Comparison of ENCODE assay signal across 17 cellular contexts in the genomic region with DNA sequence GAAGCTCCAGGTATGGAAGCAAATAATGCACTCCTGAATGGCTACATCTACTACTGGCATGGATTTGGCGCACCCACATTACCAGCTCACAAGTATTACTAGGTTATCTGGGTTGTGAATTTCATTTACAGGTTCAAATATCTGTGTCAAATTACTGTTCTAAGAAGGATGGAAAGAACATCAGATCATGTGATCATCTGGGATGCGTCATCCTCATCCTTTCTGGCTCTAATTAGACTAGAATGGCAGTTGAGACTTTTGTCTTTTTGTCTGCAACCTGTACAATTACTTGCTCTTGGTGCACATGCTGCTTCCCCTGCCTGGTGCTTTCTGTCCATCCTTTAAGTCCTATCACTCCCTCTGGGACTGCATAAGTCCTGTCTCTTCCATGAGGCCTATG.
"Had no signal": no experiment of that assay in that cellular context is flagged by ENCODE, and none has a peak within 500 bp of the region (broad histone marks: within the 10 kb centered on the region; RNA-seq: fewer than 3 reads in every experiment).

No MANE protein-coding gene starts in this region.

- H3K4me1 Mint-ChIP-seq: neural progenitor cell had no signal

- H3K4me3 Mint-ChIP-seq: activated CD4-positive, alpha-beta memory T cell treated with anti-CD3 and anti-CD28 coated beads for 36 hours; activated naive CD8-positive, alpha-beta T cell treated with anti-CD3 and anti-CD28 coated beads, Interleukin-2, amount 50 U/mL, for 24 hours; activated T-helper 1 cell treated with anti-CD3 and anti-CD28 coated beads, Interleukin-12 subunit alpha, Interleukin-12 subunit beta, Interleukin-2, Interleukin-4 antibody, amounts not matched to agents 30 ng/mL and 10 ng/mL and 1 ng/mL, durations not matched to agents 14 hours and 24 hours and 36 hours; naive B cell; neural progenitor cell; T-helper 1 cell treated with Interleukin-12 subunit alpha and Interleukin-12 subunit beta and Interleukin-4 antibody, amounts not matched to agents 30 μg/mL and 1 μg/mL, for 36 hours had no signal

- ATAC-seq: activated naive CD8-positive, alpha-beta T cell treated with anti-CD3 and anti-CD28 coated beads, Interleukin-2, amount 50 U/mL, for 24 hours; body of pancreas; left lung; stimulated activated naive CD8-positive, alpha-beta T cell treated with anti-CD3 and anti-CD28 coated beads, Interleukin-15, Interleukin-2, amounts not matched to agents 100 U/mL and 50 U/mL, for 24 hours had no signal

- H3K9me3 ChIP-seq: body of pancreas, left lung, upper lobe of left lung had no signal

- H3K27ac Mint-ChIP-seq: activated CD4-positive, alpha-beta memory T cell treated with anti-CD3 and anti-CD28 coated beads for 36 hours; activated naive CD8-positive, alpha-beta T cell treated with anti-CD3 and anti-CD28 coated beads, Interleukin-2, amount 50 U/mL, for 24 hours; activated T-helper 1 cell treated with anti-CD3 and anti-CD28 coated beads, Interleukin-12 subunit alpha, Interleukin-12 subunit beta, Interleukin-2, Interleukin-4 antibody, amounts not matched to agents 30 ng/mL and 10 ng/mL and 1 ng/mL, durations not matched to agents 14 hours and 24 hours and 36 hours; neural progenitor cell; T-helper 1 cell treated with Interleukin-12 subunit alpha and Interleukin-12 subunit beta and Interleukin-4 antibody, amounts not matched to agents 30 μg/mL and 1 μg/mL, for 36 hours had no signal

- DNase-seq: activated CD4-positive, alpha-beta memory T cell treated with anti-CD3 and anti-CD28 coated beads for 36 hours; activated CD4-positive, alpha-beta T cell treated with anti-CD3 and anti-CD28 coated beads for 48 hours; activated gamma-delta T cell; activated naive CD4-positive, alpha-beta T cell treated with anti-CD3 and anti-CD28 coated beads, Interleukin-2, amount 50 U/mL, for 16 hours; activated naive CD8-positive, alpha-beta T cell treated with anti-CD3 and anti-CD28 coated beads, Interleukin-2, amount 50 U/mL, for 24 hours; anterior cingulate cortex; body of pancreas; foreskin melanocyte; kidney glomerular epithelial cell; left lung; naive B cell; stimulated activated CD4-positive, alpha-beta T cell treated with anti-CD3 and anti-CD28 coated beads, Interleukin-4, amount 100 ng/mL, for 1 hour; stimulated activated naive CD8-positive, alpha-beta T cell treated with anti-CD3 and anti-CD28 coated beads, Interleukin-15, Interleukin-2, amounts not matched to agents 100 U/mL and 50 U/mL, for 24 hours; upper lobe of left lung had no signal

- H3K9me3 Mint-ChIP-seq: activated CD4-positive, alpha-beta memory T cell treated with anti-CD3 and anti-CD28 coated beads for 36 hours; activated naive CD8-positive, alpha-beta T cell treated with anti-CD3 and anti-CD28 coated beads, Interleukin-2, amount 50 U/mL, for 24 hours; activated T-helper 1 cell treated with anti-CD3 and anti-CD28 coated beads, Interleukin-12 subunit alpha, Interleukin-12 subunit beta, Interleukin-2, Interleukin-4 antibody, amounts not matched to agents 30 ng/mL and 10 ng/mL and 1 ng/mL, durations not matched to agents 14 hours and 24 hours and 36 hours; naive B cell; T-helper 1 cell treated with Interleukin-12 subunit alpha and Interleukin-12 subunit beta and Interleukin-4 antibody, amounts not matched to agents 30 μg/mL and 1 μg/mL, for 36 hours had no signal

- H3K27me3 Mint-ChIP-seq: activated CD4-positive, alpha-beta memory T cell treated with anti-CD3 and anti-CD28 coated beads for 36 hours; activated naive CD8-positive, alpha-beta T cell treated with anti-CD3 and anti-CD28 coated beads, Interleukin-2, amount 50 U/mL, for 24 hours; naive B cell had no signal
